In the genomic region with DNA sequence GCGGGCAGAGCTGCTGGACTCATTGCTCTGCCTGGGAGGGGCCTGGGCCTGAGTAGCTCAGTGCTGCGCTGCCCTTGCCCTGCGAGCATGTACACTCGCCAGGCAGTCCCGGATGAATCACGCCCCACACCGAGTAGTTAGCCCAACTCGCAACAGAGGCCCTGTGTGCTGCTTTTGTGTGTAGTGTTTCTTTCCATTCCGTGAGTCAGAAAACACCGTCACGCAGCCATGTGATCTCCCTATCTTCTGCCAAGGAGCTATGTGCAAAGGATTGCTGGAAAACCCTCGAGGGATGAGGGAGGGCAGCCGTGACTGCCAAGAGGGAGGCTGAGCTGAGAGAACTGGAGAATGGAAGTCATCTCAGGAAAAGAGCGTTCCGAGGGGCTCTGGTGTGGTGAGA, we compare ENCODE assay signal across 8 cellular contexts. TPM values are rescaled to one million over a fixed set of nuclear protein-coding genes. Genes with fewer than 3 reads are reported as not detected.
DNase-seq lines count a peak whose midpoint lies in the region; ATAC-seq and TF ChIP-seq lines count a peak whose summit lies in the region.

No MANE protein-coding gene starts in this region.

- no peak overlapping the region for H3K4me3 ChIP-seq in suprapubic skin

- no peaks in the 10 kb centered on the region for H3K36me3 ChIP-seq in suprapubic skin

- no peaks in the 10 kb centered on the region for H3K9me3 ChIP-seq in suprapubic skin

- intact Hi-C loops in left colon (cut with DNase I, micrococcal nuclease) = loop anchor here in 1 of 2 donors (10.0 kb wide), 1 partner anchor 315 kb away; no protein-coding TSS in a partner anchor

- peak overlapping the region; percentile 84 for H3K27ac ChIP-seq in suprapubic skin

- DNase-seq in HT1080 (ENCODE audit: low read depth) (peak; percentile 92), cerebellar cortex (ENCODE audit: low spot score) (peak; percentile 17), left colon (peak; percentile 32 to 72), suprapubic skin (ENCODE audit: low spot score in 2 of 2) (peak; percentile 90 to 93)

- peaks cover 38% of the 10 kb centered on the region for H3K4me1 ChIP-seq in suprapubic skin

- TF ChIP-seq EP300 in suprapubic skin (IDR thresholded peaks at IDR 0.05) = peak; percentile 17

- H3K27me3 ChIP-seq in suprapubic skin = no peaks in the 10 kb centered on the region

- 10% methylated on average over 15 of the region's 15 CpGs for WGBS in suprapubic skin

- TF ChIP-seq POLR2A in suprapubic skin (IDR thresholded peaks at IDR 0.05) = no peak

- TF ChIP-seq CTCF in suprapubic skin (IDR thresholded peaks at IDR 0.05) = no peak

- ATAC-seq in left colon (peak; percentile 42), GM19395 (IDR thresholded peaks at IDR 0.05; ENCODE audit: unreplicated experiment) (no peak), HG03039 (IDR thresholded peaks at IDR 0.05; ENCODE audit: unreplicated experiment) (no peak), HG02970 (IDR thresholded peaks at IDR 0.05; ENCODE audit: low FRiP score, unreplicated experiment) (no peak), GM19455 (IDR thresholded peaks at IDR 0.05; ENCODE audit: unreplicated experiment) (no peak)

RNA-seq across cellular contexts. Expression of a gene that starts 37.3 kb away (rescaled TPM):
- total RNA-seq in HT1080 (2014; rRNA removed; shearing (Covaris generic)) = 42.8 and 64.8 TPM in 2 replicates
- 18.6 and 25.9 TPM in 2 replicates for polyA plus RNA-seq in HT1080 (2015; cell fraction: cytosol; rRNA removed)
- polyA plus RNA-seq in HT1080 (2015; cell fraction: nucleus; rRNA removed) = 4.6 and 5.1 TPM in 2 replicates
- total RNA-seq in left colon (10 to 100 TPM; 26.6 to 38.7 TPM), suprapubic skin (100 to 1,000 TPM in 2 of 4 donors, 10 to 100 TPM in 2; 60.6 to 104 (median 87.4) TPM)

RNA-seq across cellular contexts. Expression of a gene that starts 55.4 kb away (rescaled TPM):
- total RNA-seq in HT1080 (2014; rRNA removed; shearing (Covaris generic)) = 13.9 and 21.2 TPM in 2 replicates
- polyA plus RNA-seq in HT1080 (2015; cell fraction: cytosol; rRNA removed) = 11.9 and 12.7 TPM in 2 replicates
- polyA plus RNA-seq in HT1080 (2015; cell fraction: nucleus; rRNA removed) = 15.9 and 17.4 TPM in 2 replicates
- total RNA-seq in left colon (1 to 10 TPM; 2.8 to 2.9 TPM), suprapubic skin (10 to 100 TPM in 1 of 4 donors, 1 to 10 TPM in 3; 3.3 to 11.9 (median 4.7) TPM)

Comparison
In these comparisons a context has a peak if more than half of its experiments do, and no peak if none do; other contexts are left out.
1. DNase-seq: peak in every context shown above with its lines; median percentile 92 in HT1080; 92 in suprapubic skin; 52 in left colon; 17 in cerebellar cortex.